Comparison of ENCODE assay signal across 14 cellular contexts in genomic region chrX:46755656-46756055, GRCh38.
"Had no signal": no experiment of that assay in that cellular context is flagged by ENCODE, and none has a peak within 500 bp of the region (broad histone marks: within the 10 kb centered on the region; RNA-seq: fewer than 3 reads in every experiment).

No MANE protein-coding gene starts in this region.

- DNase-seq: activated CD4-positive, alpha-beta memory T cell treated with anti-CD3 and anti-CD28 coated beads for 36 hours; activated CD4-positive, alpha-beta T cell treated with anti-CD3 and anti-CD28 coated beads for 1 hour; activated gamma-delta T cell treated with Interleukin-2 at 50 U/mL for 16 hours; activated naive CD8-positive, alpha-beta T cell treated with anti-CD3 and anti-CD28 coated beads, Interleukin-2, amount 10 ng/mL, durations not matched to agents 7 days and 5 days; activated T-cell treated with anti-CD3 and anti-CD28 coated beads, Interleukin-2, amount 50 U/mL, for 48 hours; anterior cingulate cortex; hypothalamus; kidney glomerular epithelial cell; pancreas; stimulated activated CD4-positive, alpha-beta T cell treated with anti-CD3 and anti-CD28 coated beads, Interleukin-4, amount 100 ng/mL, for 1 hour; stimulated activated CD8-positive, alpha-beta memory T cell treated with anti-CD3 and anti-CD28 coated beads, Interleukin-4, amount 100 ng/mL, for 48 hours; stimulated activated naive CD8-positive, alpha-beta T cell treated with anti-CD3 and anti-CD28 coated beads, Interleukin-15, amount 100 ng/mL, for 72 hours had no signal

- H3K4me3 Mint-ChIP-seq: activated CD4-positive, alpha-beta memory T cell treated with anti-CD3 and anti-CD28 coated beads for 36 hours; activated naive CD8-positive, alpha-beta T cell treated with anti-CD3 and anti-CD28 coated beads, Interleukin-2, amount 10 ng/mL, durations not matched to agents 7 days and 5 days; neural progenitor cell had no signal

- FAIRE-seq: pancreas had no signal

- H3K27me3 Mint-ChIP-seq: activated CD4-positive, alpha-beta memory T cell treated with anti-CD3 and anti-CD28 coated beads for 36 hours; stimulated activated naive CD8-positive, alpha-beta T cell treated with anti-CD3 and anti-CD28 coated beads, Interleukin-15, amount 100 ng/mL, for 72 hours had no signal

- H3K9me3 Mint-ChIP-seq: activated CD4-positive, alpha-beta memory T cell treated with anti-CD3 and anti-CD28 coated beads for 36 hours; activated naive CD8-positive, alpha-beta T cell treated with anti-CD3 and anti-CD28 coated beads, Interleukin-2, amount 10 ng/mL, durations not matched to agents 7 days and 5 days; stimulated activated naive CD8-positive, alpha-beta T cell treated with anti-CD3 and anti-CD28 coated beads, Interleukin-15, amount 100 ng/mL, for 72 hours had no signal

- H3K36me3 Mint-ChIP-seq: activated naive CD8-positive, alpha-beta T cell treated with anti-CD3 and anti-CD28 coated beads, Interleukin-2, amount 10 ng/mL, durations not matched to agents 7 days and 5 days; neural progenitor cell had no signal

- H3K27ac Mint-ChIP-seq: activated CD4-positive, alpha-beta memory T cell treated with anti-CD3 and anti-CD28 coated beads for 36 hours; activated naive CD8-positive, alpha-beta T cell treated with anti-CD3 and anti-CD28 coated beads, Interleukin-2, amount 10 ng/mL, durations not matched to agents 7 days and 5 days; neural progenitor cell had no signal

- ATAC-seq: esophagus mucosa; pancreas; stimulated activated naive CD8-positive, alpha-beta T cell treated with anti-CD3 and anti-CD28 coated beads, Interleukin-15, amount 100 ng/mL, for 72 hours had no signal
